Comparison of ENCODE assay signal across 19 cellular contexts in genomic region chr7:157394246-157395191, GRCh38. TPM values are rescaled to one million over a fixed set of nuclear protein-coding genes. Genes with fewer than 3 reads are reported as not detected.
A peak's percentile ranks its signal among the peaks of the same experiment; 100 is the strongest.
DNase-seq lines count a peak whose midpoint lies in the region; ATAC-seq, FAIRE-seq and TF ChIP-seq lines count a peak whose summit lies in the region.
"Had no signal": no experiment of that assay in that cellular context is flagged by ENCODE, and none has a peak within 500 bp of the region (broad histone marks: within the 10 kb centered on the region; RNA-seq: fewer than 3 reads in every experiment).

No MANE protein-coding gene starts in this region.

- H3K4me1 Mint-ChIP-seq in activated T-cell treated with anti-CD3 and anti-CD28 coated beads, Interleukin-2, amount 50 U/mL, for 24 hours (ENCODE audit: low read depth) = peaks cover 34% of the 10 kb centered on the region
- H3K4me1 Mint-ChIP-seq in activated T-cell treated with anti-CD3 and anti-CD28 coated beads, Interleukin-2, amount 50 U/mL, for 4 hours (ENCODE audit: low read depth) = peaks cover 38% of the 10 kb centered on the region
- H3K4me1 Mint-ChIP-seq in progenitor cell of endocrine pancreas (ENCODE audit: low read depth) = peaks cover 15% of the 10 kb centered on the region

- no peak overlapping the region; a peak in 1 of 7 replicates for H3K9ac ChIP-seq in H1 (replicated peaks in 1 of 4; ENCODE audit: extremely low read depth in 1 of 4, low read depth in 3 of 4, low read length in 3 of 4)

- no peak overlapping the region for H2BK12ac ChIP-seq in H1 (ENCODE audit: low read depth, low read length)

- no peak overlapping the region for H3K4me3 ChIP-seq in H1 (ENCODE audit: extremely low read depth in 1 of 4, insufficient read depth in 2 of 4, low read depth in 3 of 4, low read length in 4 of 4)
- H3K4me3 ChIP-seq in ascending aorta = no peak overlapping the region
- H3K4me3 ChIP-seq: esophagus muscularis mucosa, tibial nerve had no signal

- no peak overlapping the region for H3K4me2 ChIP-seq in H1 (ENCODE audit: insufficient read depth in 1 of 2, low read depth in 2 of 2, low read length in 2 of 2)

- H3K23ac ChIP-seq in H1 (ENCODE audit: insufficient read length) = no peak overlapping the region

- no peak overlapping the region for H2AK5ac ChIP-seq in H1 (ENCODE audit: low read depth, low read length)

- no peak overlapping the region for H3K27ac Mint-ChIP-seq in activated T-cell treated with anti-CD3 and anti-CD28 coated beads, Interleukin-2, amount 50 U/mL, for 24 hours
- peak overlapping the region; percentile 16 for H3K27ac Mint-ChIP-seq in progenitor cell of endocrine pancreas

- H3K23me2 ChIP-seq in H1 (ENCODE audit: low read depth, low read length) = no peaks in the 10 kb centered on the region; the same call in 1 of the 2 replicates

- H3K18ac ChIP-seq in H1 (ENCODE audit: extremely low read depth, low read length) = no peak overlapping the region

- no peak for TF ChIP-seq EP300 in H1 (IDR thresholded peaks at IDR 0.05; ENCODE audit: borderline replicate concordance in 1 of 2, low read depth in 2 of 2, low read length in 2 of 2)

- peaks cover 16 to 38% of the 10 kb centered on the region in 2 experiments for H4K20me1 ChIP-seq in H1 (replicated peaks in 1 of 2; ENCODE audit: control insufficient read depth in 1 of 2, insufficient read depth in 2 of 2, low read length in 2 of 2)

- H3K4me1 ChIP-seq in H1 (replicated peaks in 1 of 4; ENCODE audit: control insufficient read depth in 3 of 4, insufficient read depth in 4 of 4, low read length in 3 of 4) (peaks cover 0 to 4% (median 3%) of the 10 kb centered on the region in 4 experiments; a peak in 5 of 7 replicates), ascending aorta (peaks cover 12 to 15% of the 10 kb centered on the region in 2 donors)

- no peak for TF ChIP-seq POLR2A in H1 (IDR thresholded peaks at IDR 0.05; ENCODE audit: control extremely low read depth in 1 of 2, low read depth in 2 of 2, low read length in 2 of 2)

- 87% methylated on average over 20 of the region's 20 CpGs; no CpG with 5 or more reads in 1 of the 2 experiments for WGBS in H1 (ENCODE audit: extremely low coverage in 1 of 2, insufficient coverage in 1 of 2, insufficient read length in 1 of 2, insufficient replicate concordance in 2 of 2, low coverage in 1 of 2, low lambda C conversion rate in 2 of 2, missing lambda C conversion rate in 1 of 2), 2 experiments

- peak; percentile 23 for DNase-seq in activated T-cell treated with anti-CD3 and anti-CD28 coated beads, Interleukin-2, amount 50 U/mL, for 24 hours
- DNase-seq in activated T-cell treated with anti-CD3 and anti-CD28 coated beads, Interleukin-2, amount 50 U/mL, for 4 hours = no peak
- DNase-seq in LHCN-M2 (ENCODE audit: low read depth) = peak; percentile 78
- DNase-seq in H1 (ENCODE audit: low read depth in 1 of 2, low spot score in 2 of 2) = no peak
- no peak for DNase-seq in progenitor cell of endocrine pancreas (ENCODE audit: low spot score, unreplicated experiment)
- no peak for DNase-seq in ascending aorta (ENCODE audit: low spot score in 2 of 2)
- no peak for DNase-seq in SW 1271 (lab: John Stamatoyannopoulos, UW)
- DNase-seq in amygdala (lab: John Stamatoyannopoulos, UW) = no peak
- DNase-seq: activated CD8-positive, alpha-beta memory T cell treated with anti-CD3 and anti-CD28 coated beads, Interleukin-2, amount 50 U/mL, for 4 hours; aorta; Caco-2; hippocampal formation; left colon; NCI-H1694 treated with DMSO at 0.1 percent for 48 hours; NCI-H524 treated with DMSO at 0.1 percent for 48 hours; stimulated activated CD4-positive, alpha-beta T cell treated with anti-CD3 and anti-CD28 coated beads, Interleukin-4, amount 100 ng/mL, for 24 hours had no signal

- H3K9me3 ChIP-seq in H1 (ENCODE audit: insufficient read depth in 2 of 2, low read depth in 1 of 2, low read length in 1 of 2) = no peaks in the 10 kb centered on the region
- no peaks in the 10 kb centered on the region for H3K9me3 ChIP-seq in ascending aorta
- H3K9me3 ChIP-seq: Caco-2, esophagus muscularis mucosa, tibial nerve had no signal

- no peaks in the 10 kb centered on the region for H3K27me3 Mint-ChIP-seq in activated T-cell treated with anti-CD3 and anti-CD28 coated beads, Interleukin-2, amount 50 U/mL, for 24 hours
- H3K27me3 Mint-ChIP-seq in activated T-cell treated with anti-CD3 and anti-CD28 coated beads, Interleukin-2, amount 50 U/mL, for 4 hours (ENCODE audit: low read depth) = no peaks in the 10 kb centered on the region
- H3K27me3 Mint-ChIP-seq in progenitor cell of endocrine pancreas = no peaks in the 10 kb centered on the region

- no peak overlapping the region for H3K14ac ChIP-seq in H1 (ENCODE audit: insufficient read length)

- TF ChIP-seq CTCF in H1 (IDR thresholded peaks at IDR 0.05; ENCODE audit: control extremely low read depth in 1 of 3, insufficient read depth in 1 of 3, low read depth in 1 of 3, low read length in 3 of 3) (no peak), progenitor cell of endocrine pancreas (IDR thresholded peaks at IDR 0.05; ENCODE audit: unreplicated experiment) (no peak), ascending aorta (IDR thresholded peaks at IDR 0.05) (no peak)

- H2AFZ ChIP-seq in H1 (ENCODE audit: low read length) = no peak overlapping the region

- H3K27ac ChIP-seq in H1 (ENCODE audit: low read depth, low read length) (no peak overlapping the region), ascending aorta (no peak overlapping the region)
- H3K27ac ChIP-seq: esophagus muscularis mucosa, tibial nerve had no signal

- H3K4me3 Mint-ChIP-seq in activated T-cell treated with anti-CD3 and anti-CD28 coated beads, Interleukin-2, amount 50 U/mL, for 24 hours = no peak overlapping the region
- no peak overlapping the region for H3K4me3 Mint-ChIP-seq in activated T-cell treated with anti-CD3 and anti-CD28 coated beads, Interleukin-2, amount 50 U/mL, for 4 hours
- no peak overlapping the region for H3K4me3 Mint-ChIP-seq in progenitor cell of endocrine pancreas (ENCODE audit: low read depth)

- POLR2A ChIA-PET in H1 (lab: Charles Lee; ENCODE audit: partially characterized antibody) = interaction anchor here (0.8 to 4.0 kb wide), 3 partner anchors 11 to 26 kb away, joined by 3 to 20 read pairs (median 4); no protein-coding TSS in a partner anchor

- H3K36me3 ChIP-seq in H1 (ENCODE audit: control insufficient read depth in 2 of 4, insufficient read depth in 4 of 4, low read length in 3 of 4) = peaks cover 9 to 55% (median 19%) of the 10 kb centered on the region in 4 experiments
- peaks cover 19 to 44% of the 10 kb centered on the region in 2 donors for H3K36me3 ChIP-seq in ascending aorta

- H3K36me3 Mint-ChIP-seq in activated T-cell treated with anti-CD3 and anti-CD28 coated beads, Interleukin-2, amount 50 U/mL, for 24 hours (ENCODE audit: low read depth) = peaks cover 81% of the 10 kb centered on the region
- peaks cover 20% of the 10 kb centered on the region for H3K36me3 Mint-ChIP-seq in activated T-cell treated with anti-CD3 and anti-CD28 coated beads, Interleukin-2, amount 50 U/mL, for 4 hours (ENCODE audit: insufficient read depth)
- H3K36me3 Mint-ChIP-seq in progenitor cell of endocrine pancreas (ENCODE audit: insufficient read depth) = peaks cover 9% of the 10 kb centered on the region

- H4K91ac ChIP-seq in H1 (replicated peaks; ENCODE audit: insufficient read length, low read length) = no peak overlapping the region

- no peak overlapping the region for H3K4ac ChIP-seq in H1 (replicated peaks; ENCODE audit: insufficient read length, low read depth, low read length)

- no peak for ATAC-seq in activated T-cell treated with anti-CD3 and anti-CD28 coated beads, Interleukin-2, amount 50 U/mL, for 4 hours
- ATAC-seq: left colon had no signal

- H3K9me3 Mint-ChIP-seq in activated T-cell treated with anti-CD3 and anti-CD28 coated beads, Interleukin-2, amount 50 U/mL, for 24 hours = no peaks in the 10 kb centered on the region
- H3K9me3 Mint-ChIP-seq in activated T-cell treated with anti-CD3 and anti-CD28 coated beads, Interleukin-2, amount 50 U/mL, for 4 hours = no peaks in the 10 kb centered on the region
- no peaks in the 10 kb centered on the region for H3K9me3 Mint-ChIP-seq in progenitor cell of endocrine pancreas (ENCODE audit: low read depth)

- peaks cover 37% of the 10 kb centered on the region for H3K79me1 ChIP-seq in H1 (ENCODE audit: low read depth, low read length)

- no peak for FAIRE-seq in H1 (lab: Jason Lieb, UNC)
- FAIRE-seq: GM18507 had no signal

- CTCF ChIA-PET in H1 (lab: Charles Lee; ENCODE audit: partially characterized antibody) = interaction anchor here (0.6 to 1.7 kb wide), 5 partner anchors 12 to 379 kb away, joined by 3 to 7 read pairs (median 3); no protein-coding TSS in a partner anchor

- no peak overlapping the region for H3K56ac ChIP-seq in H1 (replicated peaks; ENCODE audit: insufficient read length, low read depth, low read length)

- peaks cover 5 to 98% of the 10 kb centered on the region in 2 experiments for H3K79me2 ChIP-seq in H1 (ENCODE audit: control insufficient read depth in 1 of 2, insufficient read depth in 2 of 2, low read length in 2 of 2)

- H4K5ac ChIP-seq in H1 (ENCODE audit: insufficient read length, low read depth, low read length) = no peak overlapping the region

- no peak overlapping the region for H2BK120ac ChIP-seq in H1 (replicated peaks; ENCODE audit: low read depth, low read length)

- H4K8ac ChIP-seq in H1 (ENCODE audit: extremely low read depth, insufficient read depth, low read length) = no peak overlapping the region

- H2BK20ac ChIP-seq in H1 (ENCODE audit: low read length) = no peak overlapping the region

- intact Hi-C loops in ascending aorta (cut with DNase I) = loop anchor here (5.0 kb wide), 1 partner anchor 257 kb away; the partner anchor contains the start of gene UBE3C

- TF ChIP-seq RAD21 in H1 (IDR thresholded peaks at IDR 0.05 in 1 of 2, conservative IDR thresholded peaks at IDR 0.05 in 1 of 2; ENCODE audit: low read depth in 2 of 2, low read length in 2 of 2) = no peak

- H3K27me3 ChIP-seq in H1 (replicated peaks in 1 of 4; ENCODE audit: control insufficient read depth in 3 of 4, extremely low read depth in 1 of 4, insufficient read depth in 3 of 4, low read length in 3 of 4) (no peaks in the 10 kb centered on the region), ascending aorta (no peaks in the 10 kb centered on the region)
- H3K27me3 ChIP-seq: esophagus muscularis mucosa, tibial nerve had no signal

- H2BK15ac ChIP-seq in H1 (ENCODE audit: low read length) = no peak overlapping the region

- H2BK5ac ChIP-seq in H1 (ENCODE audit: low read depth, low read length) = no peak overlapping the region

RNA-seq across cellular contexts. Expression of gene DNAJB6, which starts 57.7 kb away (rescaled TPM):
- 100 to 1,000 TPM; 107 to 129 (median 117) TPM for total RNA-seq in activated T-cell treated with anti-CD3 and anti-CD28 coated beads, Interleukin-2, amount 50 U/mL, for 4 hours
- 151 and 152 TPM in 2 replicates for total RNA-seq in LHCN-M2 (2014; rRNA removed)
- 163 TPM for polyA plus RNA-seq in LHCN-M2 (2012)
- 270 and 295 TPM in 2 replicates for total RNA-seq in H1 (2021; fragmentation: NEBNext Ultra II Directional; extraction: Animal tissue kit (Norgen Biotek cat#: 25700))
- polyA plus RNA-seq in H1 (2011; rRNA removed) = 117 and 166 TPM in 2 replicates
- 170 TPM for polyA plus RNA-seq in H1 (2011; cell fraction: cytosol; rRNA removed)
- 108 TPM for polyA plus RNA-seq in H1 (2011; cell fraction: nucleus; rRNA removed)
- polyA plus RNA-seq in H1 (2012, experiment 1 of 2) = 237 to 389 TPM (median 263 TPM) in 4 replicates
- 129 TPM for polyA plus RNA-seq in H1 (2012, experiment 2 of 2)
- polyA plus RNA-seq in H1 (2013, experiment 1 of 2) = 323 TPM
- polyA plus RNA-seq in H1 (2013, experiment 2 of 2) = 304 TPM
- polyA minus RNA-seq in H1 (2011; rRNA and poly(A)+ RNA removed) = 66.6 and 92.4 TPM in 2 replicates
- 170 TPM for polyA minus RNA-seq in H1 (2011; cell fraction: cytosol; rRNA and poly(A)+ RNA removed)
- polyA minus RNA-seq in H1 (2011; cell fraction: nucleus; rRNA and poly(A)+ RNA removed) = 112 TPM
- total RNA-seq in progenitor cell of endocrine pancreas = 117 and 119 TPM in 2 replicates
- total RNA-seq in ascending aorta = 79.1 TPM

Comparison
In these comparisons a context has a peak if more than half of its experiments do, and no peak if none do; other contexts are left out.
1. DNase-seq: peak in activated T-cell treated with anti-CD3 and anti-CD28 coated beads, Interleukin-2, amount 50 U/mL, for 24 hours (single experiment) and LHCN-M2 (single experiment); none in activated T-cell treated with anti-CD3 and anti-CD28 coated beads, Interleukin-2, amount 50 U/mL, for 4 hours (single experiment), H1 (0 of 2), progenitor cell of endocrine pancreas (single experiment), ascending aorta (0 of 2), SW 1271 (0 of 2) and amygdala (0 of 56).